ENCODE assay signal across 7 cellular contexts in genomic region chr22:37170689-37171405, GRCh38. TPM values are rescaled to one million over a fixed set of nuclear protein-coding genes. Genes with fewer than 3 reads are reported as not detected.
"Had no signal": no experiment of that assay in that cellular context is flagged by ENCODE, and none has a peak within 500 bp of the region (broad histone marks: within the 10 kb centered on the region; RNA-seq: fewer than 3 reads in every experiment).

No MANE protein-coding gene starts in this region.

RNA-seq across cellular contexts. Expression of gene IL2RB, which starts 21.1 kb away (rescaled TPM):
- total RNA-seq: lung microvascular endothelial cell had no signal

RNA-seq across cellular contexts. Expression of gene SSTR3, which starts 41.4 kb away (rescaled TPM):
- total RNA-seq: ascending aorta, esophagus muscularis mucosa, left ventricle myocardium inferior, lung microvascular endothelial cell, right lobe of liver, subcutaneous adipose tissue, urinary bladder had no signal
- polyA plus RNA-seq: urinary bladder had no signal
